1 cellular context compared by ENCODE assay signal in genomic region chr9:33381231-33381791, GRCh38.
TF ChIP-seq lines count a peak whose summit lies in the region.

No MANE protein-coding gene starts in this region.

TF ChIP-seq in IMR-90, 13 proteins besides CTCF, POLR2A, EP300 and RAD21:
- no peak for TF ChIP-seq NFE2L2 (IDR thresholded peaks at IDR 0.05; ENCODE audit: low read depth, low read length)
- no peak for TF ChIP-seq USF2 (IDR thresholded peaks at IDR 0.05; ENCODE audit: low read depth, low read length)
- TF ChIP-seq BHLHE40 (IDR thresholded peaks at IDR 0.05; ENCODE audit: low read depth, low read length), result no peak
- TF ChIP-seq MAFK (IDR thresholded peaks at IDR 0.05; ENCODE audit: low read depth, low read length), result no peak
- TF ChIP-seq CEBPB (IDR thresholded peaks at IDR 0.05; ENCODE audit: low read depth, low read length), result no peak
TF ChIP-seq in IMR-90: peak in this region for 0.
